Comparison of ENCODE assay signal across 8 cellular contexts in the genomic region with DNA sequence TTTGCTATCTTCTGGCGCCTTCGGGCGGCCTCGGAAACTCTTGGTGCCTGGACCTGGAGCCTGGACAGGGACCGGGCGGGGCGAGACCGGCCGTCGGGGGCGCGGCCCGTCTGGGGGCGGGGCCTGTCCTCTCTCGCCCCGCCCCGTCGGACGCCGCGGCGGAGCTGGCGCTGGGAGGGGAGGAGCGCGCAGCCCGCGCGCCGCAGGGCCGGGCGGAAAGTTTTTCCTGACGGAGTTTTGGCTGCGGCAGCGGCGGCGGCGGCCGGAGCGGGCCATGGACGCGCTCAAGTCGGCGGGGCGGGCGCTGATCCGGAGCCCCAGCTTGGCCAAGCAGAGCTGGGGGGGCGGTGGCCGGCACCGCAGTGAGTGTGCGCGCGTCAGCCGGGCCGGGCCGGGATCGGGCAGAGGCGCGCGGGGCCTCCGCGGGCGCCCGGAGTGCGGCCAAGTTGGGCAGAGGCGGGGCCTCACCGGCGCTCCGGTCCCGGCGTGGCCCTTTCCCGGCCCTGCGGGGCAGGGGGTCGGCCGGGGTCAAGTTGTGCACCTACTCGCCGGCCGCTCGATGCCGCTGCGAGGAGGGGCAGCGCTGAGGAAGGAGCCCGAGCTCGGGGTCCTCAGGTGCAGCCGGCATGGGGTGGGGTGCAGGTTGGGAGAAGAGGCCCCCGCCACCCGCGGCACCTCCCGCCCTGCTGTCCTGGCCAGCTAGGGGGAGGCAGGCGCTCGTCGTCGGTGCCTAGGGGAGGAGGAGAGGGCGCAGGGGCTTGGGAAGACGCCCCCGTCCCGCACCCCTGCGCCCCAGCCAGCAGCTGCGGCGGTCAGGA. TPM values are rescaled to one million over a fixed set of nuclear protein-coding genes. Genes with fewer than 3 reads are reported as not detected.
DNase-seq lines count a peak whose midpoint lies in the region; ATAC-seq and TF ChIP-seq lines count a peak whose summit lies in the region.

A gene with protein sequence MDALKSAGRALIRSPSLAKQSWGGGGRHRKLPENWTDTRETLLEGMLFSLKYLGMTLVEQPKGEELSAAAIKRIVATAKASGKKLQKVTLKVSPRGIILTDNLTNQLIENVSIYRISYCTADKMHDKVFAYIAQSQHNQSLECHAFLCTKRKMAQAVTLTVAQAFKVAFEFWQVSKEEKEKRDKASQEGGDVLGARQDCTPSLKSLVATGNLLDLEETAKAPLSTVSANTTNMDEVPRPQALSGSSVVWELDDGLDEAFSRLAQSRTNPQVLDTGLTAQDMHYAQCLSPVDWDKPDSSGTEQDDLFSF (plus strand): TSS at position 182 of the 818 bp plus-strand sequence. CDS start 93 bp downstream, at position 275.

- H3K9me3 ChIP-seq in endodermal cell (ENCODE audit: control insufficient read depth, low read length), result no peaks in the 10 kb centered on the region

- H3K4me1 Mint-ChIP-seq in endodermal cell (peaks cover 5% of the 10 kb centered on the region), memory B cell (peaks cover 12% of the 10 kb centered on the region)

- H3K4me3 Mint-ChIP-seq in endodermal cell (peak within 1 kb of the TSS; percentile 62), memory B cell (peak within 1 kb of the TSS; percentile 83)

- no peaks in the 10 kb centered on the region for H3K27me3 ChIP-seq in endodermal cell (ENCODE audit: control insufficient read depth, insufficient read depth, low read length, poor library complexity, severe bottlenecking)

- H3K27me3 Mint-ChIP-seq in endodermal cell (ENCODE audit: insufficient read depth) (peaks cover 5% of the 10 kb centered on the region), memory B cell (no peaks in the 10 kb centered on the region)

- H3K9ac ChIP-seq in endodermal cell (ENCODE audit: extremely low read depth, low read length, poor library complexity, severe bottlenecking), result peak within 1 kb of the TSS; percentile 41

- peak; percentile 14 for DNase-seq in NCI-H345 treated with DMSO at 0.1 percent for 48 hours (lab: John Stamatoyannopoulos, UW; ENCODE audit: unreplicated experiment)
- DNase-seq in activated CD8-positive, alpha-beta memory T cell treated with anti-CD3 and anti-CD28 coated beads for 4 hours (ENCODE audit: low read depth in 2 of 2), result peak; percentile 15 to 25
- peak; percentile 91 for DNase-seq in endodermal cell
- DNase-seq in memory B cell (ENCODE audit: low spot score in 2 of 2), result peak; percentile 55 to 69
- DNase-seq in stimulated activated CD4-positive, alpha-beta T cell treated with anti-CD3 and anti-CD28 coated beads, TNF-alpha, amount 100 ng/mL, for 48 hours (ENCODE audit: low read depth in 3 of 3), result peak; percentile 34 to 52 (median 41)
- DNase-seq in NK-92 treated with Interleukin-12 subunit alpha and Interleukin-12 subunit beta, amount 100 ng/mL, for 24 hours (lab: John Stamatoyannopoulos, UW), result no peak

- WGBS in endodermal cell (ENCODE audit: insufficient coverage in 1 of 2, insufficient read length in 1 of 2), 2 experiments, result 1 to 2% methylated on average over 25 to 99 of the region's 99 CpGs

- TF ChIP-seq CTCF in endodermal cell (conservative IDR thresholded peaks at IDR 0.05), result no peak

- peak within 1 kb of the TSS; percentile 76 for H3K4me3 ChIP-seq in endodermal cell (ENCODE audit: low read length)

- H3K36me3 ChIP-seq in endodermal cell (ENCODE audit: control insufficient read depth, insufficient read depth, low read length), result no peaks in the 10 kb centered on the region

- peak; percentile 91 for ATAC-seq in GM18498 (IDR thresholded peaks at IDR 0.05; ENCODE audit: unreplicated experiment)
- ATAC-seq in HG02763 (IDR thresholded peaks at IDR 0.05; ENCODE audit: unreplicated experiment), result peak; percentile 81
- peak; percentile 92 for ATAC-seq in memory B cell (ENCODE audit: low read depth)

- H3K27ac ChIP-seq in endodermal cell (ENCODE audit: low read depth, low read length), result no peak within 1 kb of the TSS

- no peaks in the 10 kb centered on the region for H3K4me1 ChIP-seq in endodermal cell (ENCODE audit: control insufficient read depth, insufficient read depth, low read length)

- H3K9me3 Mint-ChIP-seq in endodermal cell, result no peaks in the 10 kb centered on the region
- H3K9me3 Mint-ChIP-seq in memory B cell, result no peaks in the 10 kb centered on the region

- H3K27ac Mint-ChIP-seq in endodermal cell (no peak within 1 kb of the TSS), memory B cell (no peak within 1 kb of the TSS)

- no peaks in the 10 kb centered on the region for H3K36me3 Mint-ChIP-seq in endodermal cell (ENCODE audit: low read depth)
- H3K36me3 Mint-ChIP-seq in memory B cell, result no peaks in the 10 kb centered on the region

RNA-seq across cellular contexts. Expression of the gene that starts here (rescaled TPM):
- 10 to 100 TPM; 13.9 to 14.5 TPM for total RNA-seq in endodermal cell
- polyA plus RNA-seq in endodermal cell (2013, experiment 1 of 2), result 9.4 TPM
- 8.9 TPM for polyA plus RNA-seq in endodermal cell (2013, experiment 2 of 2)
